Comparison of ENCODE assay signal across 9 cellular contexts in the genomic region with DNA sequence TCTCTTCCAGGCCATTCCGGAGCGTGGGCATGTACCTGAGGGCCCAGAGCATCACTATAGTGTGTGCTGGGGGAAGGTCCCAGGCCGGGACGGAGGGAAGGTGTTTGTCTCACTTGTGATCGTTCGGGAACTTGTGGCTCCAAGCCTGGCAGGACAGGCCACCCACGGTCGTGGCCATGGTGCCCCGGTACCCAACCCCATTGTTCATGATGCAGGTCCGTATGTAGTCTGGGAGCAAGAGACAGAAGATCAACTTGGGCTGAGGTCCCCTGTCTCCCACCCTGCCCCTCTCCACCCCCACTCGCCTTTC. TPM values are rescaled to one million over a fixed set of nuclear protein-coding genes. Genes with fewer than 3 reads are reported as not detected.
DNase-seq lines count a peak whose midpoint lies in the region; ATAC-seq, FAIRE-seq and TF ChIP-seq lines count a peak whose summit lies in the region.
"Not testable (repeated sequence)": the region's sequence is repeated elsewhere in the genome, so short reads cannot be mapped to it uniquely, and the experiment has no call there.
"Had no signal": no experiment of that assay in that cellular context is flagged by ENCODE, and none has a peak within 500 bp of the region (broad histone marks: within the 10 kb centered on the region; RNA-seq: fewer than 3 reads in every experiment).

No MANE protein-coding gene starts in this region.

- not testable (repeated sequence) for TF ChIP-seq CTCF in kidney (IDR thresholded peaks at IDR 0.05; ENCODE audit: borderline replicate concordance, extremely low read depth, insufficient read depth); osteocyte (IDR thresholded peaks at IDR 0.05)

- not testable (repeated sequence) for H3K4me3 Mint-ChIP-seq in osteocyte (ENCODE audit: unreplicated experiment)

- not testable (repeated sequence) for FAIRE-seq in kidney (lab: Jason Lieb, UNC)

- H3K36me3 Mint-ChIP-seq in osteocyte (ENCODE audit: unreplicated experiment) = not testable (repeated sequence)

- not testable (repeated sequence) for H3K9ac ChIP-seq in HUES64 (ENCODE audit: low read depth, low read length); kidney (ENCODE audit: low read length in 2 of 2)

- not testable (repeated sequence) for H3K27ac Mint-ChIP-seq in osteocyte (ENCODE audit: unreplicated experiment)

- not testable (repeated sequence) for H3K9me3 Mint-ChIP-seq in osteocyte (ENCODE audit: unreplicated experiment)

- H3K36me3 ChIP-seq in HUES64 (ENCODE audit: insufficient read depth, low read length); kidney (ENCODE audit: control insufficient read depth in 1 of 2, insufficient read depth in 2 of 2, low read length in 2 of 2): not testable (repeated sequence)

- H3K4me1 ChIP-seq in HUES64 (ENCODE audit: insufficient read depth, low read length); right cardiac atrium (ENCODE audit: control insufficient read depth, insufficient read depth, low read length); kidney (ENCODE audit: control insufficient read depth in 1 of 2, insufficient read depth in 1 of 2, low read depth in 1 of 2, low read length in 2 of 2): not testable (repeated sequence)

- H3K4me3 ChIP-seq in HUES64 (ENCODE audit: low read length) (0 out of 2 replicates have a peak overlapping the region, but pooled peaks have one; percentile 29), kidney (ENCODE audit: low read length in 2 of 2) (peak overlapping the region in 1 of 2 donors; percentile 21)
- not testable (repeated sequence) for H3K4me3 ChIP-seq in right cardiac atrium (ENCODE audit: low read length)

- intact Hi-C loops in right cardiac atrium (cut with DNase I); kidney (cut with DNase I): not testable (repeated sequence)

- not testable (repeated sequence) for H3K27ac ChIP-seq in HUES64 (ENCODE audit: low read depth, low read length); right cardiac atrium (ENCODE audit: low read length); kidney (ENCODE audit: low read depth in 2 of 2, low read length in 2 of 2)

- not testable (repeated sequence) for H3K4me1 Mint-ChIP-seq in osteocyte (ENCODE audit: unreplicated experiment)

- H3K27me3 ChIP-seq in HUES64 (ENCODE audit: insufficient read depth, low read length); right cardiac atrium (ENCODE audit: control insufficient read depth, insufficient read depth): not testable (repeated sequence)

- not testable (repeated sequence) for H3K27me3 Mint-ChIP-seq in osteocyte (ENCODE audit: unreplicated experiment)

- ATAC-seq in right cardiac atrium = not testable (repeated sequence)

- DNase-seq in activated CD8-positive, alpha-beta memory T cell treated with anti-CD3 and anti-CD28 coated beads for 24 hours = peak; percentile 48
- DNase-seq in right cardiac atrium (peak in 2 of 3 donors; percentile 2 to 30), kidney (peak; percentile 63), osteocyte (ENCODE audit: extremely low spot score, unreplicated experiment) (peak; percentile 66), ureter (ENCODE audit: low spot score) (peak; percentile 40)

- WGBS in HUES64 = 91% methylated on average over 6 of the region's 11 CpGs
- 95% methylated on average over 8 of the region's 11 CpGs for WGBS in right cardiac atrium

- not testable (repeated sequence) for H3K9me3 ChIP-seq in HUES64 (ENCODE audit: insufficient read depth, low read depth, low read length); right cardiac atrium (ENCODE audit: control insufficient read depth, low read length); kidney (ENCODE audit: control insufficient read depth in 1 of 2, low read length in 2 of 2)

RNA-seq across cellular contexts. Expression of a gene that starts 20.1 kb away (rescaled TPM):
- polyA plus RNA-seq in HUES64 (2013, experiment 1 of 2) = 27,992 TPM
- polyA plus RNA-seq in HUES64 (2013, experiment 2 of 2) = 20,955 TPM
- total RNA-seq in right cardiac atrium (1,000 to 10,000 TPM; 3,675 to 8,578 (median 7,073) TPM), kidney (8,605 TPM), osteocyte (2,650 and 2,859 TPM in 2 replicates), ureter (1,626 TPM)
- polyA plus RNA-seq in right cardiac atrium (not detected), kidney (ENCODE audit: insufficient read depth, low read depth, low replicate concordance) (26.8 TPM)
- total RNA-seq: G401 had no signal
- polyA plus RNA-seq: BJ; CD4-positive, alpha-beta memory T cell had no signal

Comparison
In these comparisons a context has a peak if more than half of its experiments do, and no peak if none do; other contexts are left out.
1. DNase-seq: peak in every context shown above with its lines; median percentile 66 in osteocyte; 63 in kidney; 48 in activated CD8-positive, alpha-beta memory T cell treated with anti-CD3 and anti-CD28 coated beads for 24 hours; 40 in ureter; 16 in right cardiac atrium.